ENCODE assay signal across 8 cellular contexts in genomic region chr11:128772814-128773213, GRCh38.
DNase-seq lines count a peak whose midpoint lies in the region; ATAC-seq and TF ChIP-seq lines count a peak whose summit lies in the region.

No MANE protein-coding gene starts in this region.

- H3K4me3 Mint-ChIP-seq in CD8-positive, alpha-beta T cell: no peak overlapping the region
- H3K4me3 Mint-ChIP-seq in activated naive CD8-positive, alpha-beta T cell: peak overlapping the region; percentile 63

- no peak overlapping the region for H3K27ac ChIP-seq in CD8-positive, alpha-beta T cell (ENCODE audit: low read depth, low read length)
- H3K27ac ChIP-seq in coronary artery: no peak overlapping the region

- peaks cover 95% of the 10 kb centered on the region for H3K36me3 Mint-ChIP-seq in CD8-positive, alpha-beta T cell
- peaks cover 16% of the 10 kb centered on the region for H3K36me3 Mint-ChIP-seq in activated naive CD8-positive, alpha-beta T cell

- peak overlapping the region; percentile 90 for H3K27ac Mint-ChIP-seq in CD8-positive, alpha-beta T cell
- peak overlapping the region; percentile 94 for H3K27ac Mint-ChIP-seq in activated naive CD8-positive, alpha-beta T cell

- CTCF ChIA-PET in CD8-positive, alpha-beta T cell (lab: Charles Lee): interaction anchor here (1.0 to 3.9 kb wide), 8 partner anchors 16 to 613 kb away, joined by 3 to 25 read pairs (median 6); no protein-coding TSS in a partner anchor

- peaks cover 68% of the 10 kb centered on the region for H3K36me3 ChIP-seq in CD8-positive, alpha-beta T cell (ENCODE audit: insufficient read depth, low read length)

- intact Hi-C loops in CD8-positive, alpha-beta T cell (cut with DNase I, micrococcal nuclease): no loop called here
- intact Hi-C loops in posterior vena cava (cut with DNase I): no loop called here

- no peak for TF ChIP-seq CTCF in CD8-positive, alpha-beta T cell (IDR thresholded peaks at IDR 0.05)
- no peak for TF ChIP-seq CTCF in coronary artery (IDR thresholded peaks at IDR 0.05)

- peak in 6 of 7 experiments; percentile 49 to 80 (median 62) for DNase-seq in CD8-positive, alpha-beta T cell
- DNase-seq in SHP77 (lab: John Stamatoyannopoulos, UW): peak; percentile 22 to 66
- peak; percentile 90 for DNase-seq in posterior vena cava (ENCODE audit: low spot score)
- DNase-seq in coronary artery (ENCODE audit: low spot score): no peak
- no peak for DNase-seq in SW 1271 (lab: John Stamatoyannopoulos, UW)
- no peak for DNase-seq in NCI-H1930 (lab: John Stamatoyannopoulos, UW)
- no peak for DNase-seq in middle frontal gyrus (ENCODE audit: extremely low spot score, low spot score)

- H3K4me3 ChIP-seq in CD8-positive, alpha-beta T cell (ENCODE audit: low read depth, low read length): no peak overlapping the region
- no peak overlapping the region for H3K4me3 ChIP-seq in coronary artery

- peaks cover 61% of the 10 kb centered on the region for H3K4me1 Mint-ChIP-seq in CD8-positive, alpha-beta T cell (ENCODE audit: low read depth)
- H3K4me1 Mint-ChIP-seq in activated naive CD8-positive, alpha-beta T cell (ENCODE audit: low read depth): peaks cover 47% of the 10 kb centered on the region

- H3K9me3 ChIP-seq in CD8-positive, alpha-beta T cell (ENCODE audit: low read length): no peaks in the 10 kb centered on the region

- H3K27me3 ChIP-seq in CD8-positive, alpha-beta T cell (ENCODE audit: insufficient read depth, low read length): no peaks in the 10 kb centered on the region

- POLR2A ChIA-PET in CD8-positive, alpha-beta T cell (lab: Charles Lee): interaction anchor here (0.8 to 1.3 kb wide), 2 partner anchors 19 to 175 kb away, joined by 3 read pairs; no protein-coding TSS in a partner anchor

- no peaks in the 10 kb centered on the region for H3K9me3 Mint-ChIP-seq in CD8-positive, alpha-beta T cell
- H3K9me3 Mint-ChIP-seq in activated naive CD8-positive, alpha-beta T cell (ENCODE audit: low read depth): no peaks in the 10 kb centered on the region

- ATAC-seq in CD8-positive, alpha-beta T cell: peak; percentile 54

- no peaks in the 10 kb centered on the region for H3K27me3 Mint-ChIP-seq in CD8-positive, alpha-beta T cell (ENCODE audit: low read depth)
- H3K27me3 Mint-ChIP-seq in activated naive CD8-positive, alpha-beta T cell: no peaks in the 10 kb centered on the region

- H3K4me1 ChIP-seq in CD8-positive, alpha-beta T cell (ENCODE audit: insufficient read depth, low read length): peaks cover 40% of the 10 kb centered on the region

Comparison
In these comparisons a context has a peak if more than half of its experiments do, and no peak if none do; other contexts are left out.
1. DNase-seq: peak in CD8-positive, alpha-beta T cell (6 of 7), SHP77 (2 of 2) and posterior vena cava (single experiment); none in coronary artery (single experiment), SW 1271 (0 of 2), NCI-H1930 (0 of 2) and middle frontal gyrus (single experiment).